31 cellular contexts compared by ENCODE assay signal in genomic region chr6:72946766-72947165, GRCh38.
DNase-seq lines count a peak whose midpoint lies in the region; ATAC-seq and TF ChIP-seq lines count a peak whose summit lies in the region.
"Had no signal": no experiment of that assay in that cellular context is flagged by ENCODE, and none has a peak within 500 bp of the region (broad histone marks: within the 10 kb centered on the region; RNA-seq: fewer than 3 reads in every experiment).

No MANE protein-coding gene starts in this region.

- DNase-seq in AG04450 (ENCODE audit: low read depth, low spot score) = peak; percentile 18
- peak; percentile 35 for DNase-seq in LHCN-M2 (ENCODE audit: low read depth)
- peak; percentile 70 to 79 for DNase-seq in cardiac fibroblast (ENCODE audit: low read depth in 2 of 2)
- peak; percentile 85 for DNase-seq in mesenchymal stem cell
- DNase-seq in NCI-H1092 (lab: John Stamatoyannopoulos, UW) = no peak
- no peak for DNase-seq in effector memory CD4-positive, alpha-beta T cell
- DNase-seq in caudate nucleus (lab: John Stamatoyannopoulos, UW) = no peak
- DNase-seq: ACHN; activated CD4-positive, alpha-beta T cell treated with anti-CD3 and anti-CD28 coated beads for 48 hours; activated naive CD4-positive, alpha-beta T cell; activated T-cell treated with anti-CD3 and anti-CD28 coated beads, Interleukin-2, amount 50 U/mL, for 24 hours; amniotic stem cell; Caco-2; central memory CD4-positive, alpha-beta T cell; dermis blood vessel endothelial cell; DMS79 treated with DMSO at 0.1 percent for 48 hours; immature natural killer cell; MG63; NCI-H526; Peyer's patch; spleen; stimulated activated CD4-positive, alpha-beta T cell treated with anti-CD3 and anti-CD28 coated beads, Interleukin-4, amount 100 ng/mL, for 24 hours; stimulated activated naive CD4-positive, alpha-beta T cell treated with Interleukin-2 at 50 U/mL for 16 hours; T-helper 17 cell; testis had no signal

- no peak overlapping the region for H4K91ac ChIP-seq in mesenchymal stem cell (ENCODE audit: low read length)

- no peak overlapping the region for H3K18ac ChIP-seq in mesenchymal stem cell (ENCODE audit: low read depth in 1 of 2, low read length in 2 of 2)

- no peak overlapping the region for H2BK12ac ChIP-seq in mesenchymal stem cell (ENCODE audit: low read length in 2 of 2)

- no peak for TF ChIP-seq CTCF in AG04450 (IDR thresholded peaks at IDR 0.05; ENCODE audit: low read depth, low read length)
- no peak for TF ChIP-seq CTCF in cardiac fibroblast (IDR thresholded peaks at IDR 0.05; ENCODE audit: low read depth, low read length)

- H3K36me3 ChIP-seq in mesenchymal stem cell (ENCODE audit: control insufficient read depth in 1 of 2, insufficient read depth in 2 of 2, low read depth in 1 of 2, low read length in 2 of 2) = no peaks in the 10 kb centered on the region
- H3K36me3 ChIP-seq in effector memory CD4-positive, alpha-beta T cell (ENCODE audit: control insufficient read depth, insufficient read depth, low read length) = no peaks in the 10 kb centered on the region
- H3K36me3 ChIP-seq: MG63, neutrophil, Peyer's patch, SJSA1, spleen had no signal

- no peak overlapping the region for H2AFZ ChIP-seq in mesenchymal stem cell (ENCODE audit: low read depth, low read length)
- H2AFZ ChIP-seq: hepatocyte had no signal

- H3K79me1 ChIP-seq in mesenchymal stem cell (replicated peaks; ENCODE audit: low read length, poor library complexity, severe bottlenecking) = no peaks in the 10 kb centered on the region

- H3K14ac ChIP-seq in mesenchymal stem cell (ENCODE audit: low read length in 2 of 2) = no peak overlapping the region

- WGBS in mesenchymal stem cell = 50% methylated on average over 1 of the region's 2 CpGs

- H2BK5ac ChIP-seq in mesenchymal stem cell (ENCODE audit: low read depth, low read length, poor library complexity, severe bottlenecking) = no peak overlapping the region

- no peak overlapping the region for H3K23ac ChIP-seq in mesenchymal stem cell (ENCODE audit: low read length in 2 of 2)

- H4K8ac ChIP-seq in mesenchymal stem cell (ENCODE audit: low read length) = no peak overlapping the region

- no peak overlapping the region for H2AK5ac ChIP-seq in mesenchymal stem cell (ENCODE audit: low read length, severe bottlenecking)

- no peak overlapping the region for H2BK120ac ChIP-seq in mesenchymal stem cell (ENCODE audit: low read depth, low read length)

- H3K9me3 ChIP-seq in AG04450 (ENCODE audit: control insufficient read depth, insufficient read depth, low read length) = no peaks in the 10 kb centered on the region
- H3K9me3 ChIP-seq in mesenchymal stem cell (ENCODE audit: control insufficient read depth, low read length) = no peaks in the 10 kb centered on the region
- no peaks in the 10 kb centered on the region for H3K9me3 ChIP-seq in effector memory CD4-positive, alpha-beta T cell (ENCODE audit: control insufficient read depth, low read length)
- H3K9me3 ChIP-seq: BLaER1 treated with 17β-estradiol and CSF1 and Interleukin-3, amounts not matched to agents 10 nM and 100 nM; Caco-2; neutrophil; Peyer's patch; SJSA1; spleen; testis had no signal

- no peak overlapping the region for H3K4me3 ChIP-seq in AG04450 (ENCODE audit: low read depth, low read length)
- no peak overlapping the region for H3K4me3 ChIP-seq in cardiac fibroblast (replicated peaks in 1 of 2; ENCODE audit: low read depth in 2 of 2, low read length in 2 of 2)
- H3K4me3 ChIP-seq in mesenchymal stem cell (ENCODE audit: insufficient read depth in 1 of 2, low read depth in 1 of 2, low read length in 2 of 2) = no peak overlapping the region
- H3K4me3 ChIP-seq in effector memory CD4-positive, alpha-beta T cell (ENCODE audit: insufficient read depth, low read depth, low read length, poor library complexity, severe bottlenecking) = no peak overlapping the region
- H3K4me3 ChIP-seq: BLaER1 treated with 17β-estradiol and CSF1 and Interleukin-3, amounts not matched to agents 10 nM and 100 nM; hepatocyte; MG63; Peyer's patch; SJSA1; spleen; testis had no signal

- CTCF ChIA-PET in AG04450 (lab: Charles Lee) = interaction anchor here (1.8 kb wide), 1 partner anchor 331 kb away, joined by 4 read pairs; no protein-coding TSS in a partner anchor

- POLR2A ChIA-PET in AG04450 (lab: Yijun Ruan, JAX) = no interaction called here

- H3K27ac ChIP-seq in AG04450 (ENCODE audit: low read depth, low read length) (no peak overlapping the region), mesenchymal stem cell (ENCODE audit: low read length, poor library complexity, severe bottlenecking) (no peak overlapping the region), caudate nucleus (ENCODE audit: low read depth, low read length) (no peak overlapping the region)
- H3K27ac ChIP-seq in effector memory CD4-positive, alpha-beta T cell (ENCODE audit: insufficient read depth, low read length, poor library complexity, severe bottlenecking) = no peak overlapping the region
- H3K27ac ChIP-seq: BLaER1 treated with 17β-estradiol and CSF1 and Interleukin-3, amounts not matched to agents 10 nM and 100 nM; hepatocyte; neutrophil; Peyer's patch; SJSA1; spleen; testis had no signal

- no peak for ATAC-seq in GM18517 (IDR thresholded peaks at IDR 0.05; ENCODE audit: unreplicated experiment)
- ATAC-seq: left lobe of liver, T-helper 17 cell had no signal

- H2BK15ac ChIP-seq in mesenchymal stem cell (ENCODE audit: low read depth, poor library complexity, severe bottlenecking) = no peak overlapping the region

- H3K27me3 ChIP-seq in AG04450 (ENCODE audit: control insufficient read depth, insufficient read depth, low read length) (no peaks in the 10 kb centered on the region), mesenchymal stem cell (ENCODE audit: control insufficient read depth in 1 of 2, insufficient read depth in 1 of 2, low read length in 2 of 2) (no peaks in the 10 kb centered on the region)
- no peaks in the 10 kb centered on the region for H3K27me3 ChIP-seq in effector memory CD4-positive, alpha-beta T cell (replicated peaks; ENCODE audit: control insufficient read depth, insufficient read depth, low read length, poor library complexity, severe bottlenecking)
- H3K27me3 ChIP-seq: BLaER1 treated with 17β-estradiol and CSF1 and Interleukin-3, amounts not matched to agents 10 nM and 100 nM; hepatocyte; MG63; neutrophil; Peyer's patch; SJSA1; spleen; testis had no signal

- no peak overlapping the region for H3K4ac ChIP-seq in mesenchymal stem cell (ENCODE audit: low read depth in 1 of 2, low read length in 2 of 2)

- H3K4me1 ChIP-seq in mesenchymal stem cell (ENCODE audit: control insufficient read depth, insufficient read depth, low read depth, low read length) = peaks cover 3% of the 10 kb centered on the region
- no peaks in the 10 kb centered on the region for H3K4me1 ChIP-seq in effector memory CD4-positive, alpha-beta T cell (ENCODE audit: control insufficient read depth, insufficient read depth, low read length, poor library complexity, severe bottlenecking)
- H3K4me1 ChIP-seq: Caco-2, Peyer's patch, spleen, testis had no signal

- no peak overlapping the region for H3K4me2 ChIP-seq in mesenchymal stem cell (ENCODE audit: low read length, poor library complexity, severe bottlenecking)
- H3K4me2 ChIP-seq: BLaER1 treated with 17β-estradiol and CSF1 and Interleukin-3, amounts not matched to agents 10 nM and 100 nM; hepatocyte had no signal

- H3K9ac ChIP-seq in mesenchymal stem cell (ENCODE audit: low read length) = no peak overlapping the region
- H3K9ac ChIP-seq: BLaER1 treated with 17β-estradiol and CSF1 and Interleukin-3, amounts not matched to agents 10 nM and 100 nM had no signal

Comparison
In these comparisons a context has a peak if more than half of its experiments do, and no peak if none do; other contexts are left out.
1. DNase-seq: peak in AG04450 (single experiment), LHCN-M2 (single experiment), cardiac fibroblast (2 of 2) and mesenchymal stem cell (single experiment); none in NCI-H1092 (single experiment), effector memory CD4-positive, alpha-beta T cell (0 of 3) and caudate nucleus (0 of 61).